In the genomic region with DNA sequence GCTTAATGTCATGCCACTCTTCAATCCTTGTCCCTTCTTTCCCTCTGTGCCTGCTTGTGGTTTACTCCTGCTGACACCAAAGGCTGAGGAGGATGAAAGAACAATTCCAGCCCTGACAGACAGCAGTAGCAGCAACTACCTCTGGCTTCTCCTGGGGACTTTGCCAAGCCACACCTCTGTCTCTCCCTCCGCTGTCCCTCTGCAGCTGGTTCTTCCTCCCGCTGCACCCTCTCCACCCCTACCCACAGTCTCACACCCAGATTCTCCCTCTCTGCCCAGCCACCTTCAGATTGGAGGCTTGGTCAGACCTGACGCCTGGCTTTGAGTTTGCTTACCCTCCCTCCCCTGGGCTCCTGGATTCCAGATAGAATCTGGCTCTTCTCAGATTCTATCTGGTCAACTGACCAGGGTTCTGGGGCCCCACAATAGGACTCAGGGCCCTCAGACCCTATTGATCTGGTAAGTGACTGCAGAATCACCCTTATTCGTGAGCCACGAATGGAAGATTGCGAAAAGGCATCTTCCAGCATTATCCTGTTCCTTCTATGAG, we compare ENCODE assay signal across 18 cellular contexts. TPM values are rescaled to one million over a fixed set of nuclear protein-coding genes. Genes with fewer than 3 reads are reported as not detected.
A peak's percentile ranks its signal among the peaks of the same experiment; 100 is the strongest.
DNase-seq lines count a peak whose midpoint lies in the region; ATAC-seq, FAIRE-seq and TF ChIP-seq lines count a peak whose summit lies in the region.
"Had no signal": no experiment of that assay in that cellular context is flagged by ENCODE, and none has a peak within 500 bp of the region (broad histone marks: within the 10 kb centered on the region; RNA-seq: fewer than 3 reads in every experiment).

No MANE protein-coding gene starts in this region.

- no peaks in the 10 kb centered on the region for H3K27me3 Mint-ChIP-seq in activated T-cell treated with anti-CD3 and anti-CD28 coated beads, Interleukin-2, amount 50 U/mL, for 72 hours (ENCODE audit: low read depth)

- FAIRE-seq in K562 (lab: Jason Lieb, UNC) = no peak
- FAIRE-seq: colon had no signal

- peak overlapping the region; percentile 43; the same call in 1 of the 2 replicates for H2AFZ ChIP-seq in K562 (ENCODE audit: low read depth, low read length)

- CTCF ChIA-PET in K562 (lab: Yijun Ruan, JAX; ENCODE audit: low intra/inter-chr PET ratio) = no interaction called here

- H3K36me3 ChIP-seq in KOPT-K1 (ENCODE audit: insufficient read depth, low read length) = no peaks in the 10 kb centered on the region
- H3K36me3 ChIP-seq in K562 (ENCODE audit: control insufficient read depth, insufficient read depth, low read length) = no peaks in the 10 kb centered on the region
- H3K36me3 ChIP-seq: right lobe of liver, vagina had no signal

- intact Hi-C loops in K562 (cut with micrococcal nuclease) = no loop called here

- H3K27ac Mint-ChIP-seq in activated T-cell treated with anti-CD3 and anti-CD28 coated beads, Interleukin-2, amount 50 U/mL, for 72 hours = peak overlapping the region; percentile 97
- H3K27ac Mint-ChIP-seq in stimulated activated effector memory CD8-positive, alpha-beta T cell treated with anti-CD3 and anti-CD28 coated beads, Interleukin-12 subunit alpha, Interleukin-12 subunit beta, amount 100 ng/mL, for 72 hours = peak overlapping the region; percentile 88

- H3K4me1 Mint-ChIP-seq in activated T-cell treated with anti-CD3 and anti-CD28 coated beads, Interleukin-2, amount 50 U/mL, for 72 hours (ENCODE audit: low read depth) = peaks cover 56% of the 10 kb centered on the region
- H3K4me1 Mint-ChIP-seq in stimulated activated effector memory CD8-positive, alpha-beta T cell treated with anti-CD3 and anti-CD28 coated beads, Interleukin-12 subunit alpha, Interleukin-12 subunit beta, amount 100 ng/mL, for 72 hours = peaks cover 54% of the 10 kb centered on the region

- no peaks in the 10 kb centered on the region for H3K27me3 ChIP-seq in K562 (ENCODE audit: control insufficient read depth in 2 of 2, insufficient read depth in 2 of 2, low read length in 2 of 2)
- H3K27me3 ChIP-seq: right lobe of liver, vagina had no signal

- H3K79me2 ChIP-seq in K562 (ENCODE audit: control insufficient read depth, insufficient read depth, low read length) = no peaks in the 10 kb centered on the region

- in situ Hi-C loops in K562 (cut with MboI) = no loop called here

- no peak for TF ChIP-seq EP300 in K562 (IDR thresholded peaks at IDR 0.05; ENCODE audit: low read length)

- BruUV-seq in K562 (replicated peaks; lab: Mats Ljungman, UMichigan) = no TSS peak

- H3K4me3 ChIP-seq in K562 = no peak overlapping the region
- H3K4me3 ChIP-seq: right lobe of liver, vagina had no signal

- no peak for TF ChIP-seq RAD21 in K562 (CRISPR knock-in tag; conservative IDR thresholded peaks at IDR 0.05 in 1 of 2, IDR thresholded peaks at IDR 0.05 in 1 of 2)

- POLR2A ChIA-PET in K562 (lab: Yijun Ruan, JAX) = no interaction called here

- peaks cover 0 to 43% of the 10 kb centered on the region in 2 experiments; a peak in 4 of 5 replicates for H3K4me1 ChIP-seq in K562 (replicated peaks in 1 of 2; ENCODE audit: control insufficient read depth in 2 of 2, insufficient read depth in 2 of 2, low read length in 2 of 2)
- H3K4me1 ChIP-seq: right lobe of liver had no signal

- no peak for TF ChIP-seq CTCF in K562 (IDR thresholded peaks at IDR 0.05 in 2 of 3, conservative IDR thresholded peaks at IDR 0.05 in 1 of 3; ENCODE audit: insufficient read depth in 2 of 3, low read depth in 1 of 3, low read length in 3 of 3)

- no peak for TF ChIP-seq POLR2A in K562 (conservative IDR thresholded peaks at IDR 0.05)

- no peak overlapping the region for H3K4me2 ChIP-seq in K562 (ENCODE audit: insufficient read depth, low read length)

- peak overlapping the region; percentile 35 for H3K27ac ChIP-seq in KOPT-K1 (ENCODE audit: low read depth, low read length, poor library complexity, severe bottlenecking)
- H3K27ac ChIP-seq in K562 (ENCODE audit: extremely low read depth, low read depth, low read length) = no peak overlapping the region
- H3K27ac ChIP-seq: right lobe of liver, vagina had no signal

- no peak for ATAC-seq in activated T-cell treated with anti-CD3 and anti-CD28 coated beads, Interleukin-2, amount 50 U/mL, for 72 hours (replicated peaks in 1 of 2)
- ATAC-seq in K562 (no peak), HG03354 (IDR thresholded peaks at IDR 0.05; ENCODE audit: poor library complexity, severe bottlenecking, unreplicated experiment) (no peak)
- ATAC-seq in stimulated activated effector memory CD8-positive, alpha-beta T cell treated with anti-CD3 and anti-CD28 coated beads, Interleukin-12 subunit alpha, Interleukin-12 subunit beta, amount 100 ng/mL, for 72 hours = no peak

- DNase-seq in activated T-cell treated with anti-CD3 and anti-CD28 coated beads, Interleukin-2, amount 50 U/mL, for 72 hours = no peak
- DNase-seq in activated T-cell treated with anti-CD3 and anti-CD28 coated beads for 4 hours (no peak), K562 (ENCODE audit: extremely low read depth in 1 of 4, low spot score in 3 of 4) (no peak), pons (ENCODE audit: low spot score) (no peak), HPDE6-E6E7 (ENCODE audit: extremely low spot score) (no peak)
- no peak for DNase-seq in stimulated activated effector memory CD8-positive, alpha-beta T cell treated with anti-CD3 and anti-CD28 coated beads, Interleukin-12 subunit alpha, Interleukin-12 subunit beta, amount 100 ng/mL, for 72 hours (ENCODE audit: low spot score in 2 of 2)
- DNase-seq: DMS79 treated with DMSO at 0.1 percent for 48 hours; NCI-H2081 treated with DMSO at 0.1 percent for 48 hours; NCI-H82; occipital lobe; right lobe of liver; stimulated activated CD4-positive, alpha-beta T cell treated with anti-CD3 and anti-CD28 coated beads, Interleukin-2, amount 100 ng/mL, for 48 hours; T1000 had no signal

- peak overlapping the region; percentile 86 to 88 for H3K4me3 Mint-ChIP-seq in activated T-cell treated with anti-CD3 and anti-CD28 coated beads, Interleukin-2, amount 50 U/mL, for 72 hours
- H3K4me3 Mint-ChIP-seq in stimulated activated effector memory CD8-positive, alpha-beta T cell treated with anti-CD3 and anti-CD28 coated beads, Interleukin-12 subunit alpha, Interleukin-12 subunit beta, amount 100 ng/mL, for 72 hours = peak overlapping the region; percentile 73

- H3K9ac ChIP-seq in K562 (ENCODE audit: insufficient read depth in 1 of 2, low read depth in 2 of 2, low read length in 2 of 2) = no peak overlapping the region

- H3K9me3 ChIP-seq in KOPT-K1 (ENCODE audit: insufficient read depth, low read length, poor library complexity, severe bottlenecking) (no peaks in the 10 kb centered on the region), K562 (replicated peaks; ENCODE audit: control insufficient read depth, insufficient read depth, low read depth, low read length) (no peaks in the 10 kb centered on the region)
- H3K9me3 ChIP-seq: right lobe of liver, vagina had no signal

- H3K9me3 Mint-ChIP-seq in activated T-cell treated with anti-CD3 and anti-CD28 coated beads, Interleukin-2, amount 50 U/mL, for 72 hours = no peaks in the 10 kb centered on the region
- no peaks in the 10 kb centered on the region for H3K9me3 Mint-ChIP-seq in stimulated activated effector memory CD8-positive, alpha-beta T cell treated with anti-CD3 and anti-CD28 coated beads, Interleukin-12 subunit alpha, Interleukin-12 subunit beta, amount 100 ng/mL, for 72 hours

- no peaks in the 10 kb centered on the region for H3K36me3 Mint-ChIP-seq in activated T-cell treated with anti-CD3 and anti-CD28 coated beads, Interleukin-2, amount 50 U/mL, for 72 hours (ENCODE audit: insufficient read depth in 2 of 2)
- no peaks in the 10 kb centered on the region for H3K36me3 Mint-ChIP-seq in stimulated activated effector memory CD8-positive, alpha-beta T cell treated with anti-CD3 and anti-CD28 coated beads, Interleukin-12 subunit alpha, Interleukin-12 subunit beta, amount 100 ng/mL, for 72 hours

- no peaks in the 10 kb centered on the region for H4K20me1 ChIP-seq in K562 (replicated peaks; ENCODE audit: control insufficient read depth, insufficient read depth, low read length)

- H3K9me1 ChIP-seq in K562 (ENCODE audit: control insufficient read depth, insufficient read depth, low read length) = no peaks in the 10 kb centered on the region

- WGBS in K562 (ENCODE audit: insufficient coverage, low coverage, missing lambda C conversion rate) = 51% methylated on average over 5 of the region's 6 CpGs

TF ChIP-seq in K562, 482 proteins besides CTCF, POLR2A, EP300 and RAD21:
- TF ChIP-seq ZNF143 (CRISPR knock-in tag; IDR thresholded peaks at IDR 0.05) = 0 out of 2 replicates have a peak, but pooled peaks have one; percentile 21
- TF ChIP-seq ZNF12 (CRISPR knock-in tag; IDR thresholded peaks at IDR 0.05) = no peak

RNA-seq across cellular contexts. Expression of gene LCP2, which starts 14.4 kb away (rescaled TPM):
- total RNA-seq in activated T-cell treated with anti-CD3 and anti-CD28 coated beads, Interleukin-2, amount 50 U/mL, for 72 hours = 100 to 1,000 TPM; 162 to 190 TPM
- total RNA-seq in K562 (2011; cell fraction: chromatin; rRNA removed; ENCODE audit: low replicate concordance) = 47.9 and 68.9 TPM in 2 replicates
- total RNA-seq in K562 (2011; cell fraction: nucleolus; rRNA removed) = 34.0 and 42.2 TPM in 2 replicates
- 32.6 and 56.7 TPM in 2 replicates for total RNA-seq in K562 (2011; cell fraction: nucleoplasm; rRNA removed)
- 10.6 and 10.7 TPM in 2 replicates for total RNA-seq in K562 (2014; rRNA removed)
- 14.6 TPM in 2 replicates for total RNA-seq in K562 (2014; rRNA removed; fragmentation: Illumina TruSeq; extraction: Trizol)
- total RNA-seq in K562 (2015; rRNA removed; fragmentation: Illumina TruSeq; extraction: Trizol) = 18.6 and 19.4 TPM in 2 replicates
- 22.2 and 24.1 TPM in 2 replicates for total RNA-seq in K562 (2021)
- polyA plus RNA-seq in K562 (2011; rRNA removed) = 28.5 and 42.2 TPM in 2 replicates
- 17.2 and 28.3 TPM in 2 replicates for polyA plus RNA-seq in K562 (2011; cell fraction: cytosol; rRNA removed)
- polyA plus RNA-seq in K562 (2011; cell fraction: nucleus; rRNA removed) = 88.9 and 151 TPM in 2 replicates
- 30.9 and 61.7 TPM in 2 replicates for polyA plus RNA-seq in K562 (2012)
- 23.6 and 31.3 TPM in 2 replicates for polyA plus RNA-seq in K562 (2014; fragmentation: Illumina TruSeq; extraction: Trizol)
- polyA plus RNA-seq in K562 (2014; fragmentation: Nextera tagmentation; extraction: Ambion mirVana) = 1 to 10 TPM; 4.0 to 5.2 TPM
- polyA plus RNA-seq in K562 (2014; rRNA removed) = 12.6 and 14.1 TPM in 2 replicates
- polyA minus RNA-seq in K562 (2011; rRNA and poly(A)+ RNA removed) = 50.8 and 77.5 TPM in 2 replicates
- 19.4 and 21.4 TPM in 2 replicates for polyA minus RNA-seq in K562 (2011; cell fraction: cytosol; rRNA and poly(A)+ RNA removed)
- polyA minus RNA-seq in K562 (2011; cell fraction: nucleus; rRNA and poly(A)+ RNA removed) = 96.3 and 210 TPM in 2 replicates
- total RNA-seq: epithelial cell of proximal tubule had no signal
